In the genomic region with DNA sequence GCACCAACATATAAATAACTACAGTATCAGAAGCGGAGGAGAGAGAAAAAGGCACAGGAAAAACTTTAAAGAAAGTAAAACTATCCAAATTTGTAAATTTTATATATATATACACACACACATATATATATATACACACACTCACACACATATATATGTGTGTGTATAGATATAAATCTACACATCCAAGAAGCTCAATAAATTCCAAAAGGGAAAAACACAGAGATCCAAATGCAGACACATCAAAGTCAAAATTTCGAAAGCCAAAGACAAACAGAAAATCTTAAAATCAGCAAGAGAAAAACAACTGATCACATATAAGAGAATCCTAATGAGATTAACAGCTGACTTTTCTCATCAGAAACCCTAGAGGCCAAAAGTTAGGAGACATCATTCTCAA, we compare ENCODE assay signal across 20 cellular contexts. TPM values are rescaled to one million over a fixed set of nuclear protein-coding genes. Genes with fewer than 3 reads are reported as not detected.
DNase-seq lines count a peak whose midpoint lies in the region; ATAC-seq, FAIRE-seq and TF ChIP-seq lines count a peak whose summit lies in the region.
"Had no signal": no experiment of that assay in that cellular context is flagged by ENCODE, and none has a peak within 500 bp of the region (broad histone marks: within the 10 kb centered on the region; RNA-seq: fewer than 3 reads in every experiment).

No MANE protein-coding gene starts in this region.

- H3K79me2 ChIP-seq in DOHH2 (ENCODE audit: control insufficient read depth, low read length): peaks cover 29% of the 10 kb centered on the region

- no peaks in the 10 kb centered on the region for H3K9me3 ChIP-seq in DOHH2 (ENCODE audit: control insufficient read depth, insufficient read depth, low read length)

- CTCF ChIA-PET in T-cell (lab: Charles Lee): interaction anchor here (0.6 to 1.0 kb wide), 3 partner anchors 8 to 935 kb away, joined by 3 to 8 read pairs (median 5); no protein-coding TSS in a partner anchor

- ATAC-seq in activated T-cell treated with anti-CD3 and anti-CD28 coated beads, Interleukin-2, amount 50 U/mL, for 72 hours (replicated peaks in 1 of 2): no peak
- no peak for ATAC-seq in T-cell (replicated peaks in 1 of 4)
- ATAC-seq: CD8-positive, alpha-beta T cell; GM12878 had no signal

- no peaks in the 10 kb centered on the region for H3K9me3 Mint-ChIP-seq in activated T-cell treated with anti-CD3 and anti-CD28 coated beads, Interleukin-2, amount 50 U/mL, for 72 hours
- H3K9me3 Mint-ChIP-seq in T-cell (no peaks in the 10 kb centered on the region), neural crest cell (no peaks in the 10 kb centered on the region)
- H3K9me3 Mint-ChIP-seq: CD8-positive, alpha-beta T cell had no signal

- peaks cover 26% of the 10 kb centered on the region for H3F3A ChIP-seq in DOHH2 (ENCODE audit: control insufficient read depth, insufficient read depth)

- H3K4me2 ChIP-seq in DOHH2 (ENCODE audit: low read length): peak overlapping the region; percentile 85

- FAIRE-seq in frontal cortex (lab: Jason Lieb, UNC): no peak
- FAIRE-seq: GM12878, GM19239 had no signal

- H3K4me3 ChIP-seq in DOHH2 (ENCODE audit: low read length) (peak overlapping the region; percentile 67; the same call in 1 of the 2 replicates), H7 (ENCODE audit: insufficient read depth, low read depth, low read length) (no peak overlapping the region)
- H3K4me3 ChIP-seq: BLaER1 treated with 17β-estradiol and CSF1 and Interleukin-3, amounts not matched to agents 10 nM and 100 nM; GM12878; GM23248 had no signal

- POLR2A ChIA-PET in T-cell (lab: Charles Lee): interaction anchor here in 1 of 2 donors (0.6 kb wide), 1 partner anchor 40 kb away, joined by 3 read pairs; no protein-coding TSS in a partner anchor

- peak overlapping the region; percentile 83 for H3K27ac Mint-ChIP-seq in activated T-cell treated with anti-CD3 and anti-CD28 coated beads, Interleukin-2, amount 50 U/mL, for 72 hours
- H3K27ac Mint-ChIP-seq in T-cell (no peak overlapping the region), neural crest cell (ENCODE audit: unreplicated experiment) (no peak overlapping the region)
- H3K27ac Mint-ChIP-seq: CD8-positive, alpha-beta T cell; HFFc6 had no signal

- peak overlapping the region; percentile 97 for H3K27ac ChIP-seq in DOHH2 (ENCODE audit: low read depth, low read length)
- H3K27ac ChIP-seq: BLaER1 treated with 17β-estradiol and CSF1 and Interleukin-3, amounts not matched to agents 10 nM and 100 nM; GM23248; HL-60 had no signal

- peaks cover 37% of the 10 kb centered on the region for H3K4me1 Mint-ChIP-seq in activated T-cell treated with anti-CD3 and anti-CD28 coated beads, Interleukin-2, amount 50 U/mL, for 72 hours (ENCODE audit: low read depth)
- H3K4me1 Mint-ChIP-seq in T-cell (peaks cover 53 to 80% (median 74%) of the 10 kb centered on the region in 3 donors), neural crest cell (no peaks in the 10 kb centered on the region)

- H3K36me3 Mint-ChIP-seq in activated T-cell treated with anti-CD3 and anti-CD28 coated beads, Interleukin-2, amount 50 U/mL, for 72 hours (ENCODE audit: insufficient read depth in 2 of 2): peaks cover 9 to 15% of the 10 kb centered on the region in 2 donors
- H3K36me3 Mint-ChIP-seq in T-cell (peaks cover 46% of the 10 kb centered on the region), neural crest cell (ENCODE audit: low read depth) (peaks cover 24% of the 10 kb centered on the region)

- peaks cover 83% of the 10 kb centered on the region for H3K4me1 ChIP-seq in DOHH2 (ENCODE audit: control insufficient read depth, low read length)

- DNase-seq in activated T-cell treated with anti-CD3 and anti-CD28 coated beads, Interleukin-2, amount 50 U/mL, for 72 hours: no peak
- no peak for DNase-seq in activated T-cell treated with anti-CD3 and anti-CD28 coated beads, Interleukin-2, amount 50 U/mL, for 1 hour
- DNase-seq in T-cell (no peak), neural crest cell (ENCODE audit: low read depth, low spot score) (no peak), H7 (no peak), frontal cortex (ENCODE audit: low spot score in 2 of 2) (no peak)
- DNase-seq: Calu3; CD8-positive, alpha-beta T cell; DMS79 treated with DMSO at 0.1 percent for 48 hours; EL; GM23248; HCEC 1CT; HFFc6; IMR-90 had no signal

- no peaks in the 10 kb centered on the region for H3K9me2 ChIP-seq in DOHH2 (replicated peaks; ENCODE audit: control insufficient read depth, low read length)

- H3K27me3 ChIP-seq in DOHH2 (ENCODE audit: control insufficient read depth, low read length) (no peaks in the 10 kb centered on the region), H7 (ENCODE audit: control insufficient read depth, insufficient read depth, low read length) (no peaks in the 10 kb centered on the region)
- H3K27me3 ChIP-seq: BLaER1 treated with 17β-estradiol and CSF1 and Interleukin-3, amounts not matched to agents 10 nM and 100 nM had no signal

- no peaks in the 10 kb centered on the region for H3K27me3 Mint-ChIP-seq in activated T-cell treated with anti-CD3 and anti-CD28 coated beads, Interleukin-2, amount 50 U/mL, for 72 hours (ENCODE audit: low read depth)
- no peaks in the 10 kb centered on the region for H3K27me3 Mint-ChIP-seq in T-cell
- no peaks in the 10 kb centered on the region for H3K27me3 Mint-ChIP-seq in neural crest cell (ENCODE audit: low read depth)
- H3K27me3 Mint-ChIP-seq: B cell had no signal

- no peak for TF ChIP-seq CTCF in DOHH2 (IDR thresholded peaks at IDR 0.05; ENCODE audit: low read depth, low read length, poor library complexity, severe bottlenecking)
- TF ChIP-seq CTCF in neural crest cell (conservative IDR thresholded peaks at IDR 0.05): peak; percentile 18

- H3K36me3 ChIP-seq in DOHH2 (ENCODE audit: control insufficient read depth, low read length) (no peaks in the 10 kb centered on the region), H7 (replicated peaks; ENCODE audit: control insufficient read depth, insufficient read depth, low read length) (no peaks in the 10 kb centered on the region)

- H3K4me3 Mint-ChIP-seq in activated T-cell treated with anti-CD3 and anti-CD28 coated beads, Interleukin-2, amount 50 U/mL, for 72 hours: no peak overlapping the region
- H3K4me3 Mint-ChIP-seq in T-cell (peak overlapping the region in 2 of 3 donors; percentile 27 to 29), neural crest cell (no peak overlapping the region)
- H3K4me3 Mint-ChIP-seq: B cell; CD8-positive, alpha-beta T cell; HFFc6 had no signal

- H4K20me1 ChIP-seq in DOHH2 (ENCODE audit: control insufficient read depth, insufficient read depth, low read depth, low read length): no peaks in the 10 kb centered on the region

RNA-seq across cellular contexts. Expression of a gene that starts 37.3 kb away (rescaled TPM):
- total RNA-seq in activated T-cell treated with anti-CD3 and anti-CD28 coated beads, Interleukin-2, amount 50 U/mL, for 72 hours: 10 to 100 TPM; 30.7 to 39.5 TPM
- total RNA-seq in T-cell (10 to 100 TPM; 24.9 to 30.2 (median 26.3) TPM), neural crest cell (17.3 and 18.5 TPM in 2 replicates), frontal cortex (11.4 TPM)
- total RNA-seq in H7 (2014; rRNA removed; shearing (Covaris generic)): 4.0 and 4.9 TPM in 2 replicates

Comparison
In these comparisons a context has a peak if more than half of its experiments do, and no peak if none do; other contexts are left out.
1. H3K4me3 Mint-ChIP-seq: peak in T-cell (2 of 3); none in activated T-cell treated with anti-CD3 and anti-CD28 coated beads, Interleukin-2, amount 50 U/mL, for 72 hours (0 of 2) and neural crest cell (single experiment).